16 cellular contexts compared by ENCODE assay signal in genomic region chr4:81215936-81216335, GRCh38. TPM values are rescaled to one million over a fixed set of nuclear protein-coding genes. Genes with fewer than 3 reads are reported as not detected.
DNase-seq lines count a peak whose midpoint lies in the region; ATAC-seq, FAIRE-seq and TF ChIP-seq lines count a peak whose summit lies in the region.
"Had no signal": no experiment of that assay in that cellular context is flagged by ENCODE, and none has a peak within 500 bp of the region (broad histone marks: within the 10 kb centered on the region; RNA-seq: fewer than 3 reads in every experiment).

No MANE protein-coding gene starts in this region.

- WGBS in testis, 2 donors, result 39 to 45% methylated on average over 4 of the region's 4 CpGs

- H3K4me1 ChIP-seq in iPS-18a (ENCODE audit: control insufficient read depth, low read depth, low read length), result no peaks in the 10 kb centered on the region
- no peaks in the 10 kb centered on the region for H3K4me1 ChIP-seq in testis

- no peak for TF ChIP-seq POLR2A in testis (IDR thresholded peaks at IDR 0.05)

- CTCF ChIA-PET in WTC11 (lab: Charles Lee), result interaction anchor here (0.7 to 2.4 kb wide), 4 partner anchors 11 to 608 kb away, joined by 3 to 16 read pairs (median 8); no protein-coding TSS in a partner anchor

- ATAC-seq in activated T-cell treated with anti-CD3 and anti-CD28 coated beads, Interleukin-2, amount 50 U/mL, for 72 hours (replicated peaks in 1 of 2), result no peak
- no peak for ATAC-seq in WTC11
- ATAC-seq in GM18873 (IDR thresholded peaks at IDR 0.05; ENCODE audit: low FRiP score, unreplicated experiment), result no peak
- ATAC-seq: left lobe of liver had no signal

- peaks cover 6% of the 10 kb centered on the region for H3K4me1 Mint-ChIP-seq in activated T-cell treated with anti-CD3 and anti-CD28 coated beads, Interleukin-2, amount 50 U/mL, for 72 hours (ENCODE audit: low read depth)
- peaks cover 13% of the 10 kb centered on the region for H3K4me1 Mint-ChIP-seq in activated T-cell treated with anti-CD3 and anti-CD28 coated beads, Interleukin-2, amount 50 U/mL, for 24 hours (ENCODE audit: low read depth)
- H3K4me1 Mint-ChIP-seq in WTC11, result peaks cover 16% of the 10 kb centered on the region
- H3K4me1 Mint-ChIP-seq in CD14-positive monocyte, result peaks cover 11% of the 10 kb centered on the region

- no peak overlapping the region for H3K27ac Mint-ChIP-seq in activated T-cell treated with anti-CD3 and anti-CD28 coated beads, Interleukin-2, amount 50 U/mL, for 72 hours
- H3K27ac Mint-ChIP-seq in activated T-cell treated with anti-CD3 and anti-CD28 coated beads, Interleukin-2, amount 50 U/mL, for 24 hours, result no peak overlapping the region
- H3K27ac Mint-ChIP-seq in WTC11 (no peak overlapping the region), CD14-positive monocyte (no peak overlapping the region)
- H3K27ac Mint-ChIP-seq: activated naive CD4-positive, alpha-beta T cell treated with anti-CD3 and anti-CD28 coated beads, Interleukin-2, amount 50 U/mL, for 72 hours had no signal

- FAIRE-seq in HTR-8/SVneo (lab: Jason Lieb, UNC), result no peak

- peak overlapping the region; percentile 53 to 66 for H3K4me3 Mint-ChIP-seq in activated T-cell treated with anti-CD3 and anti-CD28 coated beads, Interleukin-2, amount 50 U/mL, for 72 hours
- H3K4me3 Mint-ChIP-seq in activated T-cell treated with anti-CD3 and anti-CD28 coated beads, Interleukin-2, amount 50 U/mL, for 24 hours, result no peak overlapping the region
- H3K4me3 Mint-ChIP-seq in WTC11 (peak overlapping the region; percentile 77), CD14-positive monocyte (peak overlapping the region in 1 of 2 donors; percentile 82)

- H3K27ac ChIP-seq in iPS-18a (ENCODE audit: low read length) (no peak overlapping the region), testis (no peak overlapping the region)
- H3K27ac ChIP-seq: PC-9 had no signal

- peak overlapping the region; percentile 52 for H3K4me3 ChIP-seq in iPS-18a (ENCODE audit: low read length)
- H3K4me3 ChIP-seq in testis, result peak overlapping the region; percentile 32 to 43
- H3K4me3 ChIP-seq: PC-9 had no signal

- H3K36me3 Mint-ChIP-seq in activated T-cell treated with anti-CD3 and anti-CD28 coated beads, Interleukin-2, amount 50 U/mL, for 72 hours (ENCODE audit: insufficient read depth in 2 of 2), result no peaks in the 10 kb centered on the region
- no peaks in the 10 kb centered on the region for H3K36me3 Mint-ChIP-seq in activated T-cell treated with anti-CD3 and anti-CD28 coated beads, Interleukin-2, amount 50 U/mL, for 24 hours (ENCODE audit: low read depth)
- H3K36me3 Mint-ChIP-seq in WTC11 (no peaks in the 10 kb centered on the region), CD14-positive monocyte (no peaks in the 10 kb centered on the region)
- H3K36me3 Mint-ChIP-seq: activated naive CD4-positive, alpha-beta T cell treated with anti-CD3 and anti-CD28 coated beads, Interleukin-2, amount 50 U/mL, for 72 hours had no signal

- TF ChIP-seq CTCF in WTC11 (IDR thresholded peaks at IDR 0.05) (no peak), testis (IDR thresholded peaks at IDR 0.05) (no peak), CD14-positive monocyte (IDR thresholded peaks at IDR 0.05) (no peak)

- DNase-seq in activated T-cell treated with anti-CD3 and anti-CD28 coated beads, Interleukin-2, amount 50 U/mL, for 72 hours, result no peak
- no peak for DNase-seq in activated T-cell treated with anti-CD3 and anti-CD28 coated beads, Interleukin-2, amount 50 U/mL, for 24 hours
- DNase-seq in WTC11 (ENCODE audit: low spot score), result no peak
- no peak for DNase-seq in testis
- no peak for DNase-seq in CD14-positive monocyte (ENCODE audit: low spot score)
- no peak for DNase-seq in HTR-8/SVneo (ENCODE audit: insufficient read length, low spot score)
- DNase-seq: AML-193; foreskin melanocyte; NCI-H2107; occipital lobe; PC-9; stimulated activated CD8-positive, alpha-beta memory T cell treated with anti-CD3 and anti-CD28 coated beads, Interleukin-4, amount 100 ng/mL, for 48 hours had no signal

- no peak overlapping the region for H3K9ac ChIP-seq in iPS-18a (ENCODE audit: low read length)

- POLR2A ChIA-PET in WTC11 (lab: Charles Lee), result no interaction called here

- H3K27me3 ChIP-seq in iPS-18a (ENCODE audit: control insufficient read depth, insufficient read depth, low read length), result peaks cover 62% of the 10 kb centered on the region
- H3K27me3 ChIP-seq in testis, result no peaks in the 10 kb centered on the region

- H3K36me3 ChIP-seq in iPS-18a (ENCODE audit: control insufficient read depth, low read depth, low read length) (no peaks in the 10 kb centered on the region), testis (ENCODE audit: low read depth, missing control alignments) (no peaks in the 10 kb centered on the region)

- peaks cover 35% of the 10 kb centered on the region for H3K27me3 Mint-ChIP-seq in activated T-cell treated with anti-CD3 and anti-CD28 coated beads, Interleukin-2, amount 50 U/mL, for 72 hours (ENCODE audit: low read depth)
- H3K27me3 Mint-ChIP-seq in activated T-cell treated with anti-CD3 and anti-CD28 coated beads, Interleukin-2, amount 50 U/mL, for 24 hours, result peaks cover 58% of the 10 kb centered on the region
- peaks cover 51% of the 10 kb centered on the region for H3K27me3 Mint-ChIP-seq in WTC11 (ENCODE audit: low read depth)
- peaks cover 19 to 38% (median 20%) of the 10 kb centered on the region in 3 donors for H3K27me3 Mint-ChIP-seq in CD14-positive monocyte (ENCODE audit: low read depth in 3 of 3)

- intact Hi-C loops in testis (cut with DNase I; ENCODE audit: low total_unique reads), result no loop called here
- intact Hi-C loops in CD14-positive monocyte (cut with micrococcal nuclease), result no loop called here

- no peaks in the 10 kb centered on the region for H3K9me3 Mint-ChIP-seq in activated T-cell treated with anti-CD3 and anti-CD28 coated beads, Interleukin-2, amount 50 U/mL, for 72 hours
- H3K9me3 Mint-ChIP-seq in activated T-cell treated with anti-CD3 and anti-CD28 coated beads, Interleukin-2, amount 50 U/mL, for 24 hours, result no peaks in the 10 kb centered on the region
- H3K9me3 Mint-ChIP-seq in WTC11 (0 out of 2 replicates have a peak, but pooled peaks cover 4% of the 10 kb centered on the region), CD14-positive monocyte (peaks cover 1 to 13% (median 6%) of the 10 kb centered on the region in 7 donors)

- H3K9me3 ChIP-seq in iPS-18a (ENCODE audit: control insufficient read depth, low read depth, low read length) (no peaks in the 10 kb centered on the region), testis (no peaks in the 10 kb centered on the region)

TF ChIP-seq in WTC11, 78 proteins besides CTCF, POLR2A, EP300 and RAD21 (continues in another document):
- TF ChIP-seq KAT7 (CRISPR knock-in tag; IDR thresholded peaks at IDR 0.05; ENCODE audit: borderline replicate concordance), result no peak
- TF ChIP-seq USF2 (CRISPR knock-in tag; IDR thresholded peaks at IDR 0.05), result no peak
- no peak for TF ChIP-seq PRRX2 (CRISPR knock-in tag; IDR thresholded peaks at IDR 0.05)
- TF ChIP-seq ZMAT4 (CRISPR knock-in tag; IDR thresholded peaks at IDR 0.05), result no peak
- TF ChIP-seq JUN (CRISPR knock-in tag; IDR thresholded peaks at IDR 0.05), result no peak
- no peak for TF ChIP-seq HMGXB4 (CRISPR knock-in tag; IDR thresholded peaks at IDR 0.05)

RNA-seq across cellular contexts. Expression of gene PRKG2, which starts 0.9 kb away (rescaled TPM):
- total RNA-seq in activated T-cell treated with anti-CD3 and anti-CD28 coated beads, Interleukin-2, amount 50 U/mL, for 72 hours, result under 1 TPM in 1 of 2 donors, not detected in 1; 0.62 TPM
- total RNA-seq in WTC11 (2021) (1.9 to 3.6 TPM (median 2.7 TPM) in 3 replicates), testis (1 to 10 TPM; 1.7 to 2.4 TPM)
- polyA plus RNA-seq in testis (ENCODE audit: insufficient read depth, low read depth, low replicate concordance) (1.3 TPM), CD14-positive monocyte (under 1 TPM in 1 of 2 donors, not detected in 1; 0.10 TPM)
- total RNA-seq: left lobe of liver, PC-9 had no signal
